ENCODE assay signal across 10 cellular contexts in genomic region chr9:109192732-109193361, GRCh38. TPM values are rescaled to one million over a fixed set of nuclear protein-coding genes. Genes with fewer than 3 reads are reported as not detected.
DNase-seq lines count a peak whose midpoint lies in the region; ATAC-seq and TF ChIP-seq lines count a peak whose summit lies in the region.
"Had no signal": no experiment of that assay in that cellular context is flagged by ENCODE, and none has a peak within 500 bp of the region (broad histone marks: within the 10 kb centered on the region; RNA-seq: fewer than 3 reads in every experiment).

No MANE protein-coding gene starts in this region.

- peak; percentile 20 for DNase-seq in EL
- peak; percentile 59 to 83 (median 74) for DNase-seq in body of pancreas
- DNase-seq in mesenteric fat pad (ENCODE audit: low spot score) = peak; percentile 57
- DNase-seq in NCI-H226 = no peak
- DNase-seq: NCI-H187 treated with DMSO at 0.1 percent for 48 hours had no signal

- TF ChIP-seq CTCF in LNCAP (IDR thresholded peaks at IDR 0.05) = peak; percentile 48
- TF ChIP-seq CTCF in body of pancreas (IDR thresholded peaks at IDR 0.05) = peak; percentile 43 to 80 (median 60)

- no peaks in the 10 kb centered on the region for H3K9me3 ChIP-seq in body of pancreas
- H3K9me3 ChIP-seq: neutrophil had no signal

- no peaks in the 10 kb centered on the region for H3K36me3 ChIP-seq in body of pancreas (replicated peaks in 1 of 2; ENCODE audit: insufficient read depth in 1 of 2, low read depth in 2 of 2)
- H3K36me3 ChIP-seq: neutrophil had no signal

- 17 to 32% methylated on average over 7 of the region's 7 CpGs for WGBS in body of pancreas, 2 donors

- H3K27ac ChIP-seq in body of pancreas = no peak overlapping the region
- H3K27ac ChIP-seq: neutrophil had no signal

- no peak overlapping the region for H3K4me3 ChIP-seq in body of pancreas

- peak; percentile 82 for ATAC-seq in body of pancreas
- no peak for ATAC-seq in HG03442 (IDR thresholded peaks at IDR 0.05; ENCODE audit: unreplicated experiment)
- no peak for ATAC-seq in HG02623 (IDR thresholded peaks at IDR 0.05; ENCODE audit: unreplicated experiment)
- no peak for ATAC-seq in HG03565 (IDR thresholded peaks at IDR 0.05; ENCODE audit: unreplicated experiment)

- no peaks in the 10 kb centered on the region for H3K27me3 ChIP-seq in body of pancreas
- H3K27me3 ChIP-seq: neutrophil had no signal

- no peak for TF ChIP-seq POLR2A in body of pancreas (IDR thresholded peaks at IDR 0.05)

- intact Hi-C loops in body of pancreas (cut with DNase I) = no loop called here

- no peaks in the 10 kb centered on the region for H3K4me1 ChIP-seq in body of pancreas

RNA-seq across cellular contexts. Expression of gene FRRS1L, which starts 25.8 kb away (rescaled TPM):
- total RNA-seq in body of pancreas (under 1 TPM; 0.33 to 0.52 TPM), mesenteric fat pad (0.32 TPM)
